Comparison of ENCODE assay signal across 12 cellular contexts in the genomic region with DNA sequence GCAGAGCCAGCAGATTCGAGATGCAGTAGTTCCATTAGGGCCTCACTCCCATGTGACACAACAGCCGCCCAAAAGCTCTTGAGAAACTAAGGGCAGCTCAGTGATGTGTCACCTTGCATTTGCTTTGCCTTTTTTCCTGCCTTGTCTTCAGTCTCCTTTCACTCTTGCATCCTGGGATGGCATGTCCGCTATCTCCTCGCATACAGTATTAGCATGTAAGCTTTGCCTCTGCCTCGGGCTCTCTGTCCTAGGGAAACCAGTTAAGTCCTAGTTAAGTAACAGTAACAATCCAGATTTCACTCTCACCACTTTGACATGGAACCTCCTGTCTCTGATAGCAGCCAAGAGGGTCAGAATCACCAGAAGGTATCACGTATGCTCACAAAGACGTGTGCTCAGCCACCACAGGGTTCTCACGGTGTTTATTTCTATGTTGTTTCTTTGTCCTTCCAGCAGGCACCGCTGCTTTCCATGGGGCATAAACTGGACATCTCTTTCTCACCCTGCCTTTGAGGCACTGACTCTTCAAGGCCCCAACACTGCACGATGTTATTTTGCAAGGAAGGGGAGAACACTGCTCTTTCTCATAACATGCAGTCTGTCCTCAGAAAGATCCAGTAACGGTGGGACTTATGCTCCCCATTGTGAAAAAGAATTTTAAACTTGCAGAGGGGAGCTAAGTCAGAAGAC. TPM values are rescaled to one million over a fixed set of nuclear protein-coding genes. Genes with fewer than 3 reads are reported as not detected.
DNase-seq lines count a peak whose midpoint lies in the region; ATAC-seq and TF ChIP-seq lines count a peak whose summit lies in the region.
"Had no signal": no experiment of that assay in that cellular context is flagged by ENCODE, and none has a peak within 500 bp of the region (broad histone marks: within the 10 kb centered on the region; RNA-seq: fewer than 3 reads in every experiment).

No MANE protein-coding gene starts in this region.

- H3K4me3 ChIP-seq in SJSA1: no peak overlapping the region
- no peak overlapping the region for H3K4me3 ChIP-seq in esophagus muscularis mucosa
- H3K4me3 ChIP-seq in mucosa of rectum (ENCODE audit: low read length in 2 of 2): peak overlapping the region in 1 of 2 donors; percentile 6
- no peak overlapping the region for H3K4me3 ChIP-seq in vagina

- H3K27me3 ChIP-seq in SJSA1 (replicated peaks) (no peaks in the 10 kb centered on the region), esophagus muscularis mucosa (no peaks in the 10 kb centered on the region), mucosa of rectum (ENCODE audit: control insufficient read depth in 2 of 2, insufficient read depth in 2 of 2, low read length in 2 of 2) (no peaks in the 10 kb centered on the region), vagina (no peaks in the 10 kb centered on the region)

- ATAC-seq in HG02884 (IDR thresholded peaks at IDR 0.05; ENCODE audit: unreplicated experiment) (no peak), HG02973 (IDR thresholded peaks at IDR 0.05; ENCODE audit: unreplicated experiment) (no peak)
- ATAC-seq: activated CD8-positive, alpha-beta memory T cell treated with anti-CD3 and anti-CD28 coated beads, Interleukin-2, amount 10 ng/mL, durations not matched to agents 7 days and 5 days had no signal

- no peak overlapping the region for H3K9ac ChIP-seq in mucosa of rectum (ENCODE audit: low read depth in 1 of 2, low read length in 2 of 2)

- intact Hi-C loops in esophagus muscularis mucosa (cut with DNase I) (no loop called here), vagina (cut with DNase I) (no loop called here)

- no peaks in the 10 kb centered on the region for H3K36me3 ChIP-seq in SJSA1
- no peaks in the 10 kb centered on the region for H3K36me3 ChIP-seq in esophagus muscularis mucosa
- no peaks in the 10 kb centered on the region for H3K36me3 ChIP-seq in mucosa of rectum (ENCODE audit: control insufficient read depth in 2 of 2, insufficient read depth in 2 of 2, low read length in 2 of 2)
- no peaks in the 10 kb centered on the region for H3K36me3 ChIP-seq in vagina

- TF ChIP-seq EP300 in esophagus muscularis mucosa (IDR thresholded peaks at IDR 0.05): no peak

- no peak for TF ChIP-seq POLR2A in esophagus muscularis mucosa (IDR thresholded peaks at IDR 0.05; ENCODE audit: low read depth)
- TF ChIP-seq POLR2A in vagina (IDR thresholded peaks at IDR 0.05): no peak

- no peak for TF ChIP-seq CTCF in esophagus muscularis mucosa (IDR thresholded peaks at IDR 0.05)
- TF ChIP-seq CTCF in vagina (IDR thresholded peaks at IDR 0.05): no peak

- H3K9me3 ChIP-seq in SJSA1 (replicated peaks) (no peaks in the 10 kb centered on the region), esophagus muscularis mucosa (no peaks in the 10 kb centered on the region), mucosa of rectum (ENCODE audit: control insufficient read depth in 2 of 2, low read length in 2 of 2) (no peaks in the 10 kb centered on the region), vagina (no peaks in the 10 kb centered on the region)

- no peak for DNase-seq in SJSA1 (ENCODE audit: low read depth in 1 of 2, low spot score in 2 of 2)
- DNase-seq in esophagus muscularis mucosa (ENCODE audit: extremely low spot score): no peak
- DNase-seq in vagina (ENCODE audit: extremely low spot score in 2 of 2): no peak
- no peak for DNase-seq in NCI-H345 (lab: John Stamatoyannopoulos, UW)
- DNase-seq: activated CD8-positive, alpha-beta memory T cell treated with anti-CD3 and anti-CD28 coated beads, Interleukin-2, amount 10 ng/mL, durations not matched to agents 7 days and 5 days; amygdala; DMS79 treated with DMSO at 0.1 percent for 48 hours; naive B cell; NCI-H446 had no signal

- peak overlapping the region; percentile 96 for H3K27ac ChIP-seq in SJSA1
- H3K27ac ChIP-seq in esophagus muscularis mucosa (replicated peaks in 1 of 4): peak overlapping the region; percentile 75 to 80 (median 78)
- peak overlapping the region; percentile 62 to 75 for H3K27ac ChIP-seq in mucosa of rectum (ENCODE audit: low read depth in 2 of 2, low read length in 2 of 2)
- peak overlapping the region; percentile 76 for H3K27ac ChIP-seq in vagina

- H3K4me1 ChIP-seq in SJSA1 (replicated peaks): peaks cover 57% of the 10 kb centered on the region
- H3K4me1 ChIP-seq in esophagus muscularis mucosa: peaks cover 35 to 47% (median 41%) of the 10 kb centered on the region in 4 donors
- peaks cover 18 to 21% of the 10 kb centered on the region in 2 donors for H3K4me1 ChIP-seq in mucosa of rectum (ENCODE audit: control insufficient read depth in 2 of 2, insufficient read depth in 2 of 2, low read length in 2 of 2)
- H3K4me1 ChIP-seq in vagina: peaks cover 36% of the 10 kb centered on the region

- 83% methylated on average over 11 of the region's 11 CpGs for whole genome bisulfite sequencing in esophagus muscularis mucosa

RNA-seq across cellular contexts. Expression of a gene that starts 26.7 kb away (rescaled TPM):
- total RNA-seq in SJSA1 (2014; rRNA removed; shearing (Covaris generic)): 9.0 and 17.4 TPM in 2 replicates
- total RNA-seq in esophagus muscularis mucosa (1,000 to 10,000 TPM in 3 of 4 donors, 100 to 1,000 TPM in 1; 821 to 1,626 (median 1,353) TPM), vagina (60.4 TPM)
- total RNA-seq: activated CD8-positive, alpha-beta memory T cell treated with anti-CD3 and anti-CD28 coated beads, Interleukin-2, amount 10 ng/mL, durations not matched to agents 7 days and 5 days had no signal

Comparison
In these comparisons a context has a peak if more than half of its experiments do, and no peak if none do; other contexts are left out.
1. RNA of a gene that starts 26.7 kb away (total RNA-seq): 821 to 1,626 TPM in esophagus muscularis mucosa; 60.4 TPM in vagina (single experiment) and 9.0 to 17.4 TPM in SJSA1; every median in the first group is over 10 times any median in the second.
2. Peak in every context shown above with its lines, with median percentiles within 50 percentile points of each other: H3K27ac ChIP-seq.